11 cellular contexts compared by ENCODE assay signal in genomic region chr10:117131390-117132327, GRCh38. TPM values are rescaled to one million over a fixed set of nuclear protein-coding genes. Genes with fewer than 3 reads are reported as not detected.
DNase-seq lines count a peak whose midpoint lies in the region; ATAC-seq and FAIRE-seq lines count a peak whose summit lies in the region.
"Had no signal": no experiment of that assay in that cellular context is flagged by ENCODE, and none has a peak within 500 bp of the region (broad histone marks: within the 10 kb centered on the region; RNA-seq: fewer than 3 reads in every experiment).

No MANE protein-coding gene starts in this region.

- no peak overlapping the region for H4K12ac ChIP-seq in trophoblast cell (ENCODE audit: low read depth, low read length)

- no peak overlapping the region for H4K91ac ChIP-seq in trophoblast cell (ENCODE audit: low read depth, low read length)

- H2AFZ ChIP-seq in trophoblast cell (ENCODE audit: insufficient read depth, low read length, poor library complexity), result no peak overlapping the region

- H3K79me1 ChIP-seq in trophoblast cell (ENCODE audit: low read length), result no peaks in the 10 kb centered on the region

- no peak overlapping the region for H3K23ac ChIP-seq in trophoblast cell (ENCODE audit: low read length)

- peak in 1 of 2 donors; percentile 13 for ATAC-seq in right cardiac atrium

- intact Hi-C loops in right cardiac atrium (cut with DNase I), result no loop called here

- no peaks in the 10 kb centered on the region for H3K79me2 ChIP-seq in trophoblast cell (ENCODE audit: control insufficient read depth, insufficient read depth, low read length, poor library complexity)

- no peak overlapping the region for H3K9ac ChIP-seq in trophoblast cell (ENCODE audit: low read length)

- in situ Hi-C loops in KBM-7 (cut with MboI; ENCODE audit: low pct_unique_long_range_greater_than_20kb, low sequenced_read_pairs), result no loop called here

- H3K27ac ChIP-seq in right cardiac atrium (ENCODE audit: low read length) (no peak overlapping the region), trophoblast cell (ENCODE audit: low read depth, low read length) (no peak overlapping the region)

- no peaks in the 10 kb centered on the region for H3K4me1 ChIP-seq in right cardiac atrium (ENCODE audit: control insufficient read depth, insufficient read depth, low read length)
- H3K4me1 ChIP-seq in trophoblast cell (ENCODE audit: control insufficient read depth in 1 of 2, insufficient read depth in 2 of 2, low read length in 2 of 2), result peaks cover 3 to 19% of the 10 kb centered on the region in 2 experiments

- no peak overlapping the region for H3K14ac ChIP-seq in trophoblast cell (ENCODE audit: low read length)

- H2AK5ac ChIP-seq in trophoblast cell (ENCODE audit: low read length), result no peak overlapping the region

- WGBS in right cardiac atrium, result 4% methylated on average over 47 of the region's 47 CpGs
- WGBS in trophoblast cell (ENCODE audit: extremely low coverage, insufficient coverage, insufficient read length), result no CpG with 5 or more reads among the region's 47 CpGs

- H3K27me3 ChIP-seq in right cardiac atrium (ENCODE audit: control insufficient read depth, insufficient read depth) (no peaks in the 10 kb centered on the region), trophoblast cell (ENCODE audit: insufficient read depth, low read length) (peaks cover 81% of the 10 kb centered on the region)

- no peak overlapping the region for H2BK120ac ChIP-seq in trophoblast cell (ENCODE audit: insufficient read depth, low read length, poor library complexity)

- FAIRE-seq in GM19239 (lab: Jason Lieb, UNC), result no peak

- H4K8ac ChIP-seq in trophoblast cell (ENCODE audit: low read depth, low read length), result no peak overlapping the region

- no peak overlapping the region for H2BK5ac ChIP-seq in trophoblast cell (ENCODE audit: low read depth, low read length, poor library complexity)

- H3K4me2 ChIP-seq in trophoblast cell (ENCODE audit: low read length), result peak overlapping the region; percentile 49

- DNase-seq in GM19239 (ENCODE audit: insufficient read length, low spot score) (peak; percentile 17), SW480 (ENCODE audit: low spot score) (peak; percentile 14), right cardiac atrium (no peak), trophoblast cell (no peak), germinal center (ENCODE audit: low spot score) (no peak), KBM-7 (no peak), DMS53 treated with DMSO at 0.1 percent for 48 hours (lab: John Stamatoyannopoulos, UW; ENCODE audit: unreplicated experiment) (no peak)
- DNase-seq: effector CD4-positive, alpha-beta T cell; NCI-H1417 had no signal

- H3K4me3 ChIP-seq in right cardiac atrium (ENCODE audit: low read length) (peak overlapping the region; percentile 7), trophoblast cell (ENCODE audit: low read depth, low read length) (no peak overlapping the region)

- H3K9me3 ChIP-seq in right cardiac atrium (ENCODE audit: control insufficient read depth, low read length) (no peaks in the 10 kb centered on the region), trophoblast cell (ENCODE audit: insufficient read depth, low read depth, low read length) (peaks cover 13% of the 10 kb centered on the region)

- no peaks in the 10 kb centered on the region for H3K36me3 ChIP-seq in trophoblast cell (ENCODE audit: control insufficient read depth in 1 of 2, insufficient read depth in 2 of 2, low read length in 2 of 2)

- H2BK12ac ChIP-seq in trophoblast cell (ENCODE audit: low read length), result no peak overlapping the region

- no peak overlapping the region for H3K4ac ChIP-seq in trophoblast cell (ENCODE audit: low read depth, low read length)

- H3K18ac ChIP-seq in trophoblast cell (ENCODE audit: low read length), result no peak overlapping the region

RNA-seq across cellular contexts. Expression of gene VAX1, which starts 6.4 kb away (rescaled TPM):
- total RNA-seq in right cardiac atrium, result not detected
- polyA plus RNA-seq in right cardiac atrium, result not detected
- 0.01 TPM in 1 of 2 replicates, not detected in the other for polyA plus RNA-seq in trophoblast cell (2013)
- total RNA-seq: lung microvascular endothelial cell, RPMI7951 had no signal

Comparison
In these comparisons a context has a peak if more than half of its experiments do, and no peak if none do; other contexts are left out.
1. DNase-seq: peak in GM19239 (single experiment) and SW480 (single experiment); none in right cardiac atrium (0 of 3), trophoblast cell (0 of 2), germinal center (single experiment), KBM-7 (single experiment) and DMS53 treated with DMSO at 0.1 percent for 48 hours (single experiment).